Comparison of ENCODE assay signal across 1 cellular context in the genomic region with DNA sequence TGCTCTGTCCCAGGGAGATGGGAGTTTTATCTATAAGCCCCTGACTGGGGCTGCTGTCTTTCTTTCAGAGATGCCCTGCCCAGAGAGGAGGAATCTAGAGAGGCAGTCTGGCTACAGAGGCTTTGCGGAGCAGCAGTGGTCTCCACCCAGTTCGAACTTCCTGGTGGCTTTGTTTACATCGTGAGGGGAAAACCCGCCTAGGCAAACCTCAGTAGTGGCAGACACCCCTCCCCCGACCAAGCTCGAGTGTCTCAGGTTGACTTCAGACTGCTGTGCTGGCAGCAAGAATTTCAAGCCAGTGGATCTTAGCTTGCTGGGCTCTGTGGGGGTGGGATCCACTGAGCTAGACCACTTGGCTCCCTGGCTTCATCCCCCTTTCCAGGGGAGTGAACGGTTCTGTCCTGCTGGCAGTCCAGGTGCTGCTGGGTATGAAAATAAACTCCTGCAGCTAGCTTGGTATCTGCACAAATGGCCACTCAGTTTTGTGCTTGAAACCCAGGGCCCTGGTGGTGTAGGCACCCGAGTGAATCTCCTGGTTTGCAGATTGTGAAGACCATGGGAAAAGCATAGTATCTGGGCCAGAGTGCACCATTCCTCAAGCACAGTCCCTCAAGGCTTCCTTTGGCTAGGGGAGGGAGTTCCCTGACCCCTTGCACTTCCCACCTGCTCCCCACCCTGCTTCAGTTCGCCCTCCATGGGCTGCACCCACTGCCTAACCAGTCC.
TF ChIP-seq lines count a peak whose summit lies in the region.
"Not testable (repeated sequence)": the region's sequence is repeated elsewhere in the genome, so short reads cannot be mapped to it uniquely, and the experiment has no call there.

No MANE protein-coding gene starts in this region.

TF ChIP-seq in HepG2, 621 proteins besides CTCF, POLR2A, EP300 and RAD21:
- TF ChIP-seq SALL1 (CRISPR knock-in tag; IDR thresholded peaks at IDR 0.05) (peak; percentile 22; the same call in 1 of the 2 replicates), NONO (CRISPR knock-in tag; conservative IDR thresholded peaks at IDR 0.05) (0 out of 2 replicates have a peak, but pooled peaks have one; percentile 29), HDAC1 (CRISPR knock-in tag; IDR thresholded peaks at IDR 0.05) (0 out of 2 replicates have a peak, but pooled peaks have one; percentile 17)
- not testable (repeated sequence) for TF ChIP-seq NONO (IDR thresholded peaks at IDR 0.05)
